9 cellular contexts compared by ENCODE assay signal in the genomic region with DNA sequence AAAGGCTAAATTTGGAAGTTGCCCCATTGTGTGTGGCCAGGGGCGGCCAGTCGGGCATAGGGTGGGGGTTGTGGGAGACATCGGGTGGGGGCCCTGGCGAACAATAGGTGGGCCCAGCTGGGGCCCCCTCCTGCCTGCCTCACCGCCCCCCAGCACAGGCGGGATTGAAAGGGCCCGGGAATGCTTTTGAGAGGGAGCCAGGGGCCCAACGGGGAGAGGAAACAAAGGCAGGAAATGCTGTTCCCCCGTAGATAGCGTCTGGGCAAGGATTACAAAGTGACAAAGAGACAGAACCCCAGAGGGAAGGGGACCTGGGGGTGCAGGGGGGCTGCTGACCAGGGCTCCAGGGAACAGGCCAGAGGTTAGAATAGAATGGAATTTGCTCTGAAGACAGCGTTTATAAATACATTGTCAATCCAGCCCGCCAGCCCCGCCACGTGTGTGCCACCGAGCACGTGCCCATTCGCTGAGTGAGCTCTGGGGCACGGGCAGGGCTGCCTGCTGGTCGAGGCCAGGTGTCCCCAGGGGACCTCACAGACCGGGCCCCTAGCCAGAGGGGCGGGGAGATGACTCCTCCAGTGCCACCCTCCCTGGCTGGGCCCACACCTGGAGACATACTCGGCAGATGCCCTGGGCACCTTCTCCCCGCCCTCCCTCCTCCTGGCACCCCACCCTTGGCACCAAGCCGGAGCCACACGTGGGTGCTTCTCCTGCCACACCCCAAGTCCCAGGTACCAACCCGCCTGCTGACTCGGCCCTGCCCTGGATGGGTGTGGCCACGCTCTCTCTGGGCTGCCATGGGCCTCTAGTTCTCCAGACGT. TPM values are rescaled to one million over a fixed set of nuclear protein-coding genes. Genes with fewer than 3 reads are reported as not detected.
DNase-seq lines count a peak whose midpoint lies in the region; ATAC-seq lines count a peak whose summit lies in the region.
"Had no signal": no experiment of that assay in that cellular context is flagged by ENCODE, and none has a peak within 500 bp of the region (broad histone marks: within the 10 kb centered on the region; RNA-seq: fewer than 3 reads in every experiment).

No MANE protein-coding gene starts in this region.

- no peaks in the 10 kb centered on the region for H3K9me3 Mint-ChIP-seq in central memory CD8-positive, alpha-beta T cell
- H3K9me3 Mint-ChIP-seq in stimulated activated naive B cell treated with anti-CD40 and anti-IgM and Interleukin-4, amounts not matched to agents 10 μg/mL and 1 μg/mL and 100 μg/mL, for 72 hours: no peaks in the 10 kb centered on the region

- DNase-seq in NCI-H1105 treated with DMSO at 0.1 percent for 48 hours (lab: John Stamatoyannopoulos, UW): peak; percentile 24
- DNase-seq in central memory CD8-positive, alpha-beta T cell (ENCODE audit: low spot score in 2 of 2): no peak
- DNase-seq in left colon: peak; percentile 84 to 85
- DNase-seq in stimulated activated naive B cell treated with anti-CD40 and anti-IgM and Interleukin-4, amounts not matched to agents 10 μg/mL and 1 μg/mL and 100 μg/mL, for 72 hours: no peak
- no peak for DNase-seq in AG20443 (ENCODE audit: low spot score)
- DNase-seq: activated CD4-positive, CD25-positive, alpha-beta regulatory T cell had no signal

- ATAC-seq in central memory CD8-positive, alpha-beta T cell (replicated peaks; ENCODE audit: extremely low read depth, poor library complexity, severe bottlenecking): no peak
- ATAC-seq in left colon (peak; percentile 80), HG03097 (IDR thresholded peaks at IDR 0.05; ENCODE audit: low FRiP score, unreplicated experiment) (no peak), GM18517 (IDR thresholded peaks at IDR 0.05; ENCODE audit: unreplicated experiment) (no peak)
- no peak for ATAC-seq in stimulated activated naive B cell treated with anti-CD40 and anti-IgM and Interleukin-4, amounts not matched to agents 10 μg/mL and 1 μg/mL and 100 μg/mL, for 72 hours (replicated peaks)

- H3K27ac Mint-ChIP-seq in central memory CD8-positive, alpha-beta T cell (ENCODE audit: low read depth): no peak overlapping the region
- H3K27ac Mint-ChIP-seq in stimulated activated naive B cell treated with anti-CD40 and anti-IgM and Interleukin-4, amounts not matched to agents 10 μg/mL and 1 μg/mL and 100 μg/mL, for 72 hours: peak overlapping the region; percentile 57

- H3K36me3 Mint-ChIP-seq in central memory CD8-positive, alpha-beta T cell (ENCODE audit: insufficient read depth): peaks cover 22% of the 10 kb centered on the region
- H3K36me3 Mint-ChIP-seq in stimulated activated naive B cell treated with anti-CD40 and anti-IgM and Interleukin-4, amounts not matched to agents 10 μg/mL and 1 μg/mL and 100 μg/mL, for 72 hours: peaks cover 0 to 6% of the 10 kb centered on the region in 2 donors
- H3K36me3 Mint-ChIP-seq: brain had no signal

- intact Hi-C loops in left colon (cut with DNase I, micrococcal nuclease): no loop called here

- H3K4me3 Mint-ChIP-seq in central memory CD8-positive, alpha-beta T cell: peak overlapping the region; percentile 73
- H3K4me3 Mint-ChIP-seq in stimulated activated naive B cell treated with anti-CD40 and anti-IgM and Interleukin-4, amounts not matched to agents 10 μg/mL and 1 μg/mL and 100 μg/mL, for 72 hours: peak overlapping the region; percentile 39 to 71
- H3K4me3 Mint-ChIP-seq: brain had no signal

- H3K27me3 Mint-ChIP-seq in central memory CD8-positive, alpha-beta T cell: peaks cover 11% of the 10 kb centered on the region
- peaks cover 85 to 96% of the 10 kb centered on the region in 2 donors for H3K27me3 Mint-ChIP-seq in stimulated activated naive B cell treated with anti-CD40 and anti-IgM and Interleukin-4, amounts not matched to agents 10 μg/mL and 1 μg/mL and 100 μg/mL, for 72 hours

- peaks cover 50% of the 10 kb centered on the region for H3K4me1 Mint-ChIP-seq in central memory CD8-positive, alpha-beta T cell
- H3K4me1 Mint-ChIP-seq in stimulated activated naive B cell treated with anti-CD40 and anti-IgM and Interleukin-4, amounts not matched to agents 10 μg/mL and 1 μg/mL and 100 μg/mL, for 72 hours: peaks cover 61 to 80% of the 10 kb centered on the region in 2 donors

RNA-seq across cellular contexts. Expression of gene PDGFB, which starts 9.7 kb away (rescaled TPM):
- 1 to 10 TPM; 2.7 to 5.3 TPM for total RNA-seq in left colon

Comparison
In these comparisons a context has a peak if more than half of its experiments do, and no peak if none do; other contexts are left out.
1. DNase-seq: peak in NCI-H1105 treated with DMSO at 0.1 percent for 48 hours (single experiment) and left colon (2 of 2); none in central memory CD8-positive, alpha-beta T cell (0 of 2), stimulated activated naive B cell treated with anti-CD40 and anti-IgM and Interleukin-4, amounts not matched to agents 10 μg/mL and 1 μg/mL and 100 μg/mL, for 72 hours (single experiment) and AG20443 (single experiment).